In genomic region chr1:61081135-61081636, GRCh38 we compare ENCODE assay signal across 7 cellular contexts. TPM values are rescaled to one million over a fixed set of nuclear protein-coding genes. Genes with fewer than 3 reads are reported as not detected.
A peak's percentile ranks its signal among the peaks of the same experiment; 100 is the strongest.
DNase-seq lines count a peak whose midpoint lies in the region; ATAC-seq and TF ChIP-seq lines count a peak whose summit lies in the region.

No MANE protein-coding gene starts in this region.

- H3K4me1 Mint-ChIP-seq in T-helper 17 cell, result peaks cover 34% of the 10 kb centered on the region

- H3K9me3 ChIP-seq in T-helper 17 cell (ENCODE audit: control insufficient read depth, low read length, poor library complexity, severe bottlenecking) (no peaks in the 10 kb centered on the region), gastroesophageal sphincter (no peaks in the 10 kb centered on the region), spleen (no peaks in the 10 kb centered on the region)

- H3K4me3 Mint-ChIP-seq in T-helper 17 cell, result peak overlapping the region; percentile 83

- no peak for ATAC-seq in T-helper 17 cell
- ATAC-seq in gastroesophageal sphincter, result no peak
- no peak for ATAC-seq in HG03025 (IDR thresholded peaks at IDR 0.05; ENCODE audit: low FRiP score, unreplicated experiment)

- H3K36me3 Mint-ChIP-seq in T-helper 17 cell (ENCODE audit: low read depth), result peaks cover 2% of the 10 kb centered on the region

- no peak for TF ChIP-seq CTCF in HFF-Myc (IDR thresholded peaks at IDR 0.05; ENCODE audit: low read depth, low read length, missing control alignments)
- no peak for TF ChIP-seq CTCF in gastroesophageal sphincter (IDR thresholded peaks at IDR 0.05)
- TF ChIP-seq CTCF in spleen (IDR thresholded peaks at IDR 0.05 in 8 of 11, conservative IDR thresholded peaks at IDR 0.05 in 3 of 11), result no peak

- H3K27me3 ChIP-seq in gastroesophageal sphincter (no peaks in the 10 kb centered on the region), spleen (replicated peaks in 1 of 7) (peaks cover 0 to 54% (median 22%) of the 10 kb centered on the region in 7 donors)

- H3K27me3 Mint-ChIP-seq in T-helper 17 cell, result peaks cover 6% of the 10 kb centered on the region

- H3K36me3 ChIP-seq in gastroesophageal sphincter (no peaks in the 10 kb centered on the region), spleen (no peaks in the 10 kb centered on the region)

- DNase-seq in HFF-Myc (ENCODE audit: extremely low read depth, low read depth), result no peak
- DNase-seq in T-helper 17 cell, result no peak
- no peak for DNase-seq in spleen
- DNase-seq in NCI-H2107 treated with DMSO at 0.1 percent for 48 hours (lab: John Stamatoyannopoulos, UW; ENCODE audit: unreplicated experiment), result no peak
- no peak for DNase-seq in NCI-H1092 treated with DMSO at 0.1 percent for 48 hours (lab: John Stamatoyannopoulos, UW)

- H3K27ac Mint-ChIP-seq in T-helper 17 cell, result peak overlapping the region; percentile 96

- 0% methylated on average over 5 to 6 of the region's 6 CpGs for WGBS in gastroesophageal sphincter (ENCODE audit: low coverage in 1 of 2), 2 donors
- 13 to 22% (median 15%) methylated on average over 6 of the region's 6 CpGs for WGBS in spleen, 5 donors

- TF ChIP-seq POLR2A in gastroesophageal sphincter (IDR thresholded peaks at IDR 0.05) (no peak), spleen (IDR thresholded peaks at IDR 0.05) (no peak)

- intact Hi-C loops in spleen (cut with DNase I; ENCODE audit: low total_unique reads), result no loop called here

- peaks cover 19 to 59% (median 23%) of the 10 kb centered on the region in 3 donors for H3K4me1 ChIP-seq in gastroesophageal sphincter
- H3K4me1 ChIP-seq in spleen, result peaks cover 25 to 90% (median 55%) of the 10 kb centered on the region in 6 donors

- no peak for TF ChIP-seq EP300 in gastroesophageal sphincter (IDR thresholded peaks at IDR 0.05)

- H3K4me3 ChIP-seq in HFF-Myc (replicated peaks; ENCODE audit: low read depth, low read length) (peak overlapping the region; percentile 85), gastroesophageal sphincter (peak overlapping the region; percentile 86 to 99), spleen (peak overlapping the region in 7 of 8 donors; percentile 47 to 83 (median 74))

- H3K27ac ChIP-seq in gastroesophageal sphincter (peak overlapping the region; percentile 90 to 97 (median 96)), spleen (peak overlapping the region; percentile 61 to 92 (median 90))

RNA-seq across cellular contexts. Expression of gene NFIA, which starts 1.2 kb away (rescaled TPM):
- total RNA-seq in T-helper 17 cell, result 1 to 10 TPM; 5.0 to 5.2 TPM
- 100 to 1,000 TPM; 123 to 205 (median 149) TPM for total RNA-seq in gastroesophageal sphincter
- total RNA-seq in spleen, result 10 to 100 TPM; 33.2 to 76.8 (median 40.1) TPM
- polyA plus RNA-seq in spleen, result 1 to 10 TPM; 3.1 to 3.7 (median 3.1) TPM

Comparison
In these comparisons a context has a peak if more than half of its experiments do, and no peak if none do; other contexts are left out.
1. RNA of gene NFIA, which starts 1.2 kb away (total RNA-seq): 123 to 205 TPM in gastroesophageal sphincter and 33.2 to 76.8 TPM in spleen; 5.0 to 5.2 TPM in T-helper 17 cell; every median in the first group is over 4 times any median in the second.
2. Peak in every context shown above with its lines, with median percentiles within 50 percentile points of each other: H3K4me3 ChIP-seq.